Comparison of ENCODE assay signal across 8 cellular contexts in the genomic region with DNA sequence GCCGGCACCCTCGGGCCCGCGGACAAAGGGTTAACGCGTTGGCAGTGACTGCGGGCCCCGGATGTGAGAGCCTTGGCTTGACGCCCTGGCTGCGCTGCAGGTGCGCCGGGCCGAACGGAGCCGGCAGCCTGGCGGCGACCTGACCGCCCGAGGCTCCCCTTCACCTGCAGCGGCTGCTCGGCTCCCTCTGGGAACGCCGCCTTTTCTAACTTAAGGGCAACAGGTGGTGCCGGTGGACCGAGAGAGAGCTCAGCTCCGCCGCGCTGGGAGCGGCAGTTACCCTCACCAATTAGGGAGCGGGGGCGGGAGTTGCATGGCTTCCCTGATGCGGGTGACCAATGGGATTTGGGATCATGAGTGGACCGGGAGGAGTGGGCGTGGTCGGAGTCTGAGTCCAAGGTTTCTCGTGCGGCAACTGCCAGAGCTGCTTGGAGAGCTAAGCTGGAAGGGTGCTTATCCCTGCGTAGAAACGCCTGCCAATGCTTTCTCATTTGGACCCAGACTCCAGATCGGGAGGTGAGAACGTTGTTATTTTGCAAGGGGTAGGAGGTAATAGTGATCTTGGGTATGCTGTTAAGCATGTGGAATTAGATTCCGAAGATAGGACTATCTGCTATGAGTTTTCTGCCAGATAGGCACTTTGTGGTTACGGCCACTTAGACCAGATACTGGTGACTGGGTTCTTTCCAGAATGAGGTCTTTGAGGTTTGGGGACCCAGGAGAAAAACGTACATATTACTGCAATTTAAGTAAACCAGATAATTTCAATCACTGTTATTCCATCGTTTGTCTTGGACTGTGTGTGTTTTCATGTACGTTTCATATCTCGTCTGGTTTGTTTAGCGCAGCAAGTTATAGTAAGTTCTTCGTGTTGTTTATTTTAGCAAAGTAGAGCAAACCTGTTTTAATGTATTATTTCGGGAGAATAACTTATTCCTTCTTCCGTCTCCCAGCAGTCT. TPM values are rescaled to one million over a fixed set of nuclear protein-coding genes. Genes with fewer than 3 reads are reported as not detected.
DNase-seq lines count a peak whose midpoint lies in the region; ATAC-seq and TF ChIP-seq lines count a peak whose summit lies in the region.

A gene with protein sequence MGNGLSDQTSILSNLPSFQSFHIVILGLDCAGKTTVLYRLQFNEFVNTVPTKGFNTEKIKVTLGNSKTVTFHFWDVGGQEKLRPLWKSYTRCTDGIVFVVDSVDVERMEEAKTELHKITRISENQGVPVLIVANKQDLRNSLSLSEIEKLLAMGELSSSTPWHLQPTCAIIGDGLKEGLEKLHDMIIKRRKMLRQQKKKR (plus strand): TSS at position 421 of the 959 bp plus-strand sequence. CDS start 622 bp downstream, outside the sequence.

- TF ChIP-seq CTCF in IMR-90 (conservative IDR thresholded peaks at IDR 0.05; ENCODE audit: low read depth, low read length) = peak; percentile 63

- H3K18ac ChIP-seq in IMR-90 (ENCODE audit: low read depth, low read length) = peak within 1 kb of the TSS; percentile 30

- no peaks in the 10 kb centered on the region for H3K9me3 ChIP-seq in IMR-90 (ENCODE audit: control insufficient read depth, insufficient read depth, low read length)

- H2AFZ ChIP-seq in IMR-90 (replicated peaks; ENCODE audit: low read length, poor library complexity) = peak within 1 kb of the TSS; percentile 98

- H2BK5ac ChIP-seq in IMR-90 (ENCODE audit: low read depth, low read length, poor library complexity, severe bottlenecking) = peak within 1 kb of the TSS; percentile 66

- H3K36me3 ChIP-seq in IMR-90 (ENCODE audit: control insufficient read depth, insufficient read depth, low read length) = no peaks in the 10 kb centered on the region

- intact Hi-C loops in IMR-90 (cut with micrococcal nuclease) = loop anchor here (1.0 to 5.0 kb wide), 6 partner anchors 70 to 510 kb away; no protein-coding TSS in a partner anchor

- H3K23ac ChIP-seq in IMR-90 (ENCODE audit: low read depth, low read length) = peak within 1 kb of the TSS; percentile 73; the same call in 1 of the 2 replicates

- H3K4me1 Mint-ChIP-seq in activated T-cell treated with anti-CD3 and anti-CD28 coated beads, Interleukin-2, amount 50 U/mL, for 4 hours (ENCODE audit: low read depth) = peaks cover 36% of the 10 kb centered on the region

- H3K4me3 ChIP-seq in IMR-90 (ENCODE audit: insufficient read depth, low read depth, low read length) = peak within 1 kb of the TSS; percentile 77

- peak within 1 kb of the TSS; percentile 89 for H3K4me3 Mint-ChIP-seq in activated T-cell treated with anti-CD3 and anti-CD28 coated beads, Interleukin-2, amount 50 U/mL, for 4 hours

- H3K56ac ChIP-seq in IMR-90 (ENCODE audit: extremely low read depth, insufficient read depth, low read length) = peak within 1 kb of the TSS; percentile 89

- H4K20me1 ChIP-seq in IMR-90 (ENCODE audit: insufficient read depth, low read length) = no peaks in the 10 kb centered on the region

- H3K36me3 Mint-ChIP-seq in activated T-cell treated with anti-CD3 and anti-CD28 coated beads, Interleukin-2, amount 50 U/mL, for 4 hours (ENCODE audit: insufficient read depth) = no peaks in the 10 kb centered on the region

- in situ Hi-C loops in IMR-90 (cut with MboI; ENCODE audit: low sequenced_read_pairs) = loop anchor here (25.0 kb wide), 1 partner anchor 425 kb away; no protein-coding TSS in a partner anchor

- ATAC-seq in GM21529 (IDR thresholded peaks at IDR 0.05; ENCODE audit: unreplicated experiment) (peak; percentile 88), IMR-90 (ENCODE audit: low read depth) (peak; percentile 95)
- ATAC-seq in activated T-cell treated with anti-CD3 and anti-CD28 coated beads, Interleukin-2, amount 50 U/mL, for 4 hours = peak; percentile 73 to 75

- peak within 1 kb of the TSS; percentile 83 for H4K91ac ChIP-seq in IMR-90 (ENCODE audit: insufficient read depth, low read depth, low read length)

- peak within 1 kb of the TSS; percentile 93 for H2AK9ac ChIP-seq in IMR-90 (replicated peaks; ENCODE audit: low read depth, low read length, poor library complexity)

- 1% methylated on average over 20 of the region's 51 CpGs; no CpG with 5 or more reads in 1 of the 2 experiments for WGBS in IMR-90 (ENCODE audit: extremely low coverage in 2 of 2, insufficient read length in 1 of 2), 2 experiments

- H2BK20ac ChIP-seq in IMR-90 (ENCODE audit: low read depth, low read length) = peak within 1 kb of the TSS; percentile 5; the same call in 1 of the 2 replicates

- peak within 1 kb of the TSS; percentile 91 for H3K14ac ChIP-seq in IMR-90 (replicated peaks; ENCODE audit: low read depth, low read length)

- no TSS peak for BruUV-seq in IMR-90 (replicated peaks; lab: Mats Ljungman, UMichigan)

- peak within 1 kb of the TSS; percentile 61 to 83 for H4K8ac ChIP-seq in IMR-90 (ENCODE audit: low read depth in 2 of 2, low read length in 2 of 2)

- H2AK5ac ChIP-seq in IMR-90 (ENCODE audit: low read depth, low read length) = 0 out of 2 replicates have a peak within 1 kb of the TSS, but pooled peaks have one; percentile 67

- CTCF ChIA-PET in IMR-90 (lab: Yijun Ruan, JAX) = interaction anchor here (0.5 to 3.1 kb wide), 22 partner anchors 32 to 1244 kb away, joined by 3 to 27 read pairs (median 4); no protein-coding TSS in a partner anchor

- TF ChIP-seq RAD21 in IMR-90 (IDR thresholded peaks at IDR 0.05; ENCODE audit: low read length) = peak; percentile 66

- dilution Hi-C loops in IMR-90 (cut with HindIII; ENCODE audit: low sequenced_read_pairs, unreplicated experiment) = no loop called here

- TF ChIP-seq POLR2A in IMR-90 (IDR thresholded peaks at IDR 0.05; ENCODE audit: low read depth, low read length) = peak; percentile 94
- peak; percentile 99 for TF ChIP-seq POLR2A in erythroblast (IDR thresholded peaks at IDR 0.05; ENCODE audit: low read length)

- no peaks in the 10 kb centered on the region for H3K27me3 Mint-ChIP-seq in activated T-cell treated with anti-CD3 and anti-CD28 coated beads, Interleukin-2, amount 50 U/mL, for 4 hours (ENCODE audit: low read depth)

- peak within 1 kb of the TSS; percentile 81 for H3K4ac ChIP-seq in IMR-90 (ENCODE audit: low read depth, low read length)

- peak within 1 kb of the TSS; percentile 73 for H2BK120ac ChIP-seq in IMR-90 (ENCODE audit: low read depth, low read length)

- POLR2A ChIA-PET in IMR-90 (lab: Charles Lee; ENCODE audit: unreplicated experiment) = interaction anchor here (0.9 kb wide), 1 partner anchor 44 kb away, joined by 3 read pairs; no protein-coding TSS in a partner anchor

- H3K4me2 ChIP-seq in IMR-90 (ENCODE audit: low read depth, low read length) = peak within 1 kb of the TSS; percentile 87

- H3K9me3 Mint-ChIP-seq in activated T-cell treated with anti-CD3 and anti-CD28 coated beads, Interleukin-2, amount 50 U/mL, for 4 hours = no peaks in the 10 kb centered on the region

- H3K9ac ChIP-seq in IMR-90 (ENCODE audit: low read depth, low read length) = peak within 1 kb of the TSS; percentile 86

- H3K4me1 ChIP-seq in IMR-90 (ENCODE audit: control insufficient read depth, insufficient read depth, low read length) = no peaks in the 10 kb centered on the region

- no peaks in the 10 kb centered on the region for H3K27me3 ChIP-seq in IMR-90 (ENCODE audit: control insufficient read depth, insufficient read depth, low read length)

- no peaks in the 10 kb centered on the region for H3K9me1 ChIP-seq in IMR-90 (ENCODE audit: insufficient read depth, low read length)

- H3K79me1 ChIP-seq in IMR-90 (ENCODE audit: low read depth in 1 of 2, low read length in 2 of 2) = peaks cover 8 to 16% of the 10 kb centered on the region in 2 experiments

- peak within 1 kb of the TSS; percentile 45 for H4K5ac ChIP-seq in IMR-90 (ENCODE audit: low read depth, low read length)

- peak within 1 kb of the TSS; percentile 67 for H3K27ac ChIP-seq in IMR-90 (ENCODE audit: insufficient read depth, low read length)

- DNase-seq in DMS 273 (lab: John Stamatoyannopoulos, UW; ENCODE audit: unreplicated experiment) = peak; percentile 100
- DNase-seq in IMR-90 = peak; percentile 98
- DNase-seq in activated T-cell treated with anti-CD3 and anti-CD28 coated beads, Interleukin-2, amount 50 U/mL, for 4 hours = peak; percentile 84
- peak; percentile 99 for DNase-seq in erythroblast (lab: John Stamatoyannopoulos, UW)
- peak; percentile 99 for DNase-seq in mucosa of gallbladder (ENCODE audit: low spot score)
- peak; percentile 82 for DNase-seq in stimulated activated CD8-positive, alpha-beta memory T cell treated with anti-CD3 and anti-CD28 coated beads, Interleukin-4, amount 100 ng/mL, for 24 hours (ENCODE audit: low read depth)

- peak within 1 kb of the TSS; percentile 46; the same call in 1 of the 3 replicates for H2BK15ac ChIP-seq in IMR-90 (ENCODE audit: low read depth, low read length)

TF ChIP-seq in IMR-90, 13 proteins besides CTCF, POLR2A, EP300 and RAD21 (continues in another document):
- TF ChIP-seq MAFK (IDR thresholded peaks at IDR 0.05; ENCODE audit: low read depth, low read length) (peak; percentile 85), MXI1 (IDR thresholded peaks at IDR 0.05; ENCODE audit: borderline replicate concordance, low read depth, low read length) (0 out of 2 replicates have a peak, but pooled peaks have one; percentile 62), RCOR1 (IDR thresholded peaks at IDR 0.05; ENCODE audit: insufficient replicate concordance, low read length) (no peak), NFE2L2 (IDR thresholded peaks at IDR 0.05; ENCODE audit: low read depth, low read length) (no peak), SMC3 (IDR thresholded peaks at IDR 0.05; ENCODE audit: low read depth, low read length) (peak; percentile 48), FOS (IDR thresholded peaks at IDR 0.05; ENCODE audit: low read depth, low read length) (peak; percentile 45; the same call in 1 of the 2 replicates)

TF ChIP-seq in PFSK-1, 5 proteins besides CTCF, POLR2A, EP300 and RAD21 (continues in another document):
- peak; percentile 91 for TF ChIP-seq POLR2AphosphoS5 (IDR thresholded peaks at IDR 0.05; ENCODE audit: low read depth, low read length)

RNA-seq across cellular contexts. Expression of the gene that starts here (rescaled TPM):
- total RNA-seq in IMR-90 (2012; rRNA removed) = 22.4 and 48.0 TPM in 2 replicates
- 7.9 and 13.7 TPM in 2 replicates for polyA plus RNA-seq in IMR-90 (2012; rRNA removed)
- 2.2 TPM in 2 replicates for polyA plus RNA-seq in IMR-90 (2012; cell fraction: cytosol; rRNA removed)
- polyA plus RNA-seq in IMR-90 (2012; cell fraction: nucleus; rRNA removed; ENCODE audit: low replicate concordance) = 1.4 and 4.4 TPM in 2 replicates
- polyA plus RNA-seq in PFSK-1 (2012; ENCODE audit: insufficient read length, low read depth) = 4.3 TPM
- total RNA-seq in activated T-cell treated with anti-CD3 and anti-CD28 coated beads, Interleukin-2, amount 50 U/mL, for 4 hours = 10 to 100 TPM; 10.9 to 14.5 (median 11.8) TPM
- total RNA-seq in mucosa of gallbladder = 19.1 TPM

Comparison
In these comparisons a context has a peak if more than half of its experiments do, and no peak if none do; other contexts are left out.
1. Peak in every context shown above with its lines: DNase-seq, ATAC-seq, H3K4me3 ChIP-seq and H3K27ac ChIP-seq.